ENCODE assay signal across 8 cellular contexts in the genomic region with DNA sequence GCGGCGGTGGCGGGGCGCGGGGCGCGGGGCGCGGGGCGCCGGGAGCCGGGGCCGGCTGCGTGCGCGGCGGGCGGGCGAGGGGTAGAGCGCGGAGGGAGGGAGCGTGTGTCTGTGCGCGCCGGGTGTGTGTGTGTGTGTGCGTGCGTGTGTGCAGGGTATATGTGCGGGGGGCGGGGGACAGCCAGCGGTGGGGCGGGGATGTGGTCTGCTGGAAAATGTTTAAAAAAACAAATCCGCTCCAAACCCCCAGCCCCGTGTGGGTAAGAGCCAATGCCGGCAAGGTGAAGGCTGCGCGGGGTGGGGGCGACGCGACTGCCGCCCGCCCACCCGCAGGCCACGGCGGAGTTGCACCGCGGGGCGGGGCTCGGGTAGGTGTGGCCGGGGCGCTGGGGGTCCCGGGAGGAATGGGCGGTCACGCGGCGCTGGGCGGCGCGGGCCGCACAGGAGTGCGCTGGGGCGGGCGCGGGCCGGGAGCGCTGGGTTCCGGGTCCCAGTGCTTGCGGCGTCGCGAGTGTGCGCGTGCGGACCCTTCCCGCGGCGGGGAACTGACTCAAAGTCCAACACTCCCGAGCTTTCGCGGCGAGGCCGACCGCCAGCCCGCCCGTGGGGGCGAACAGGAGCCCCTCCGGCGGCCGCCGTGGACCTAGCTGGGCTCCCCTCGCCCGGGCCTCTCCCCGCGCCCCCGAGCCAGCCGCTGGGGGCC. TPM values are rescaled to one million over a fixed set of nuclear protein-coding genes. Genes with fewer than 3 reads are reported as not detected.
DNase-seq lines count a peak whose midpoint lies in the region; ATAC-seq and TF ChIP-seq lines count a peak whose summit lies in the region.

A gene (minus strand): TSS at position 132 of the 703 bp plus-strand sequence. CDS start 167 bp downstream, outside the sequence.

- no peak within 1 kb of the TSS for H2BK12ac ChIP-seq in trophoblast cell (ENCODE audit: low read length)

- H3K4ac ChIP-seq in trophoblast cell (ENCODE audit: low read depth, low read length) = no peak within 1 kb of the TSS

- intact Hi-C loops in CD4-positive, alpha-beta T cell (cut with DNase I, micrococcal nuclease) = no loop called here
- intact Hi-C loops in left cardiac atrium (cut with DNase I) = no loop called here
- intact Hi-C loops in activated T-helper 2 cell treated with anti-CD3 and anti-CD28 coated beads, Interferon-gamma antibody, Interleukin-2, Interleukin-4, amounts not matched to agents 10 μg/mL and 5 μg/mL and 100 μg/mL, durations not matched to agents 14 hours and 24 hours and 36 hours (cut with micrococcal nuclease) = no loop called here

- CTCF ChIA-PET in CD4-positive, alpha-beta T cell (lab: Charles Lee) = interaction anchor here (1.2 kb wide), 1 partner anchor 15 kb away, joined by 3 read pairs; no protein-coding TSS in a partner anchor

- H3K23ac ChIP-seq in trophoblast cell (ENCODE audit: low read length) = no peak within 1 kb of the TSS

- no peak for DNase-seq in CD4-positive, alpha-beta T cell
- DNase-seq in left cardiac atrium (peak; percentile 64), trophoblast cell (peak in 1 of 2 donors; percentile 26), NCI-H510A treated with DMSO at 0.1 percent for 48 hours (lab: John Stamatoyannopoulos, UW) (no peak)
- DNase-seq in stimulated activated CD8-positive, alpha-beta memory T cell treated with anti-CD3 and anti-CD28 coated beads, Interleukin-4, amount 100 ng/mL, for 48 hours = no peak
- DNase-seq in activated effector memory CD4-positive, alpha-beta T cell treated with anti-CD3 and anti-CD28 coated beads, Interleukin-2, amount 50 U/mL, for 16 hours = no peak
- DNase-seq in activated T-helper 2 cell treated with anti-CD3 and anti-CD28 coated beads, Interferon-gamma antibody, Interleukin-2, Interleukin-4, amounts not matched to agents 10 μg/mL and 5 μg/mL and 100 μg/mL, durations not matched to agents 14 hours and 24 hours and 36 hours (ENCODE audit: low spot score) = no peak

- H3K79me2 ChIP-seq in trophoblast cell (ENCODE audit: control insufficient read depth, insufficient read depth, low read length, poor library complexity) = peaks cover 2% of the 10 kb centered on the region

- peaks cover 57% of the 10 kb centered on the region for H3K27me3 Mint-ChIP-seq in CD4-positive, alpha-beta T cell
- H3K27me3 Mint-ChIP-seq in activated naive CD8-positive, alpha-beta T cell = peaks cover 7% of the 10 kb centered on the region
- peaks cover 59% of the 10 kb centered on the region for H3K27me3 Mint-ChIP-seq in activated T-helper 2 cell treated with anti-CD3 and anti-CD28 coated beads, Interferon-gamma antibody, Interleukin-2, Interleukin-4, amounts not matched to agents 10 μg/mL and 5 μg/mL and 100 μg/mL, durations not matched to agents 14 hours and 24 hours and 36 hours (ENCODE audit: low read depth)

- H3K4me2 ChIP-seq in trophoblast cell (ENCODE audit: low read length) = peak within 1 kb of the TSS; percentile 62

- no peak within 1 kb of the TSS for H2AFZ ChIP-seq in trophoblast cell (ENCODE audit: insufficient read depth, low read length, poor library complexity)

- H2BK120ac ChIP-seq in trophoblast cell (ENCODE audit: insufficient read depth, low read length, poor library complexity) = no peak within 1 kb of the TSS

- no peak within 1 kb of the TSS for H3K27ac ChIP-seq in CD4-positive, alpha-beta T cell (ENCODE audit: low read depth, low read length)
- no peak within 1 kb of the TSS for H3K27ac ChIP-seq in trophoblast cell (ENCODE audit: low read depth, low read length)

- TF ChIP-seq CTCF in CD4-positive, alpha-beta T cell (IDR thresholded peaks at IDR 0.05) = no peak

- H3K9me3 ChIP-seq in CD4-positive, alpha-beta T cell (ENCODE audit: control insufficient read depth, low read length) = no peaks in the 10 kb centered on the region
- H3K9me3 ChIP-seq in trophoblast cell (ENCODE audit: insufficient read depth, low read depth, low read length) = peaks cover 2% of the 10 kb centered on the region

- H3K4me1 Mint-ChIP-seq in CD4-positive, alpha-beta T cell (ENCODE audit: low read depth) = peaks cover 6% of the 10 kb centered on the region
- peaks cover 8% of the 10 kb centered on the region for H3K4me1 Mint-ChIP-seq in activated naive CD8-positive, alpha-beta T cell (ENCODE audit: low read depth)
- no peaks in the 10 kb centered on the region for H3K4me1 Mint-ChIP-seq in activated T-helper 2 cell treated with anti-CD3 and anti-CD28 coated beads, Interferon-gamma antibody, Interleukin-2, Interleukin-4, amounts not matched to agents 10 μg/mL and 5 μg/mL and 100 μg/mL, durations not matched to agents 14 hours and 24 hours and 36 hours (ENCODE audit: low read depth)

- H3K79me1 ChIP-seq in trophoblast cell (ENCODE audit: low read length) = peaks cover 2% of the 10 kb centered on the region

- H3K14ac ChIP-seq in trophoblast cell (ENCODE audit: low read length) = no peak within 1 kb of the TSS

- no peaks in the 10 kb centered on the region for H3K9me3 Mint-ChIP-seq in CD4-positive, alpha-beta T cell
- H3K9me3 Mint-ChIP-seq in activated naive CD8-positive, alpha-beta T cell (ENCODE audit: low read depth) = no peaks in the 10 kb centered on the region
- no peaks in the 10 kb centered on the region for H3K9me3 Mint-ChIP-seq in activated T-helper 2 cell treated with anti-CD3 and anti-CD28 coated beads, Interferon-gamma antibody, Interleukin-2, Interleukin-4, amounts not matched to agents 10 μg/mL and 5 μg/mL and 100 μg/mL, durations not matched to agents 14 hours and 24 hours and 36 hours

- POLR2A ChIA-PET in CD4-positive, alpha-beta T cell (lab: Charles Lee) = no interaction called here

- no peak within 1 kb of the TSS for H4K8ac ChIP-seq in trophoblast cell (ENCODE audit: low read depth, low read length)

- no peaks in the 10 kb centered on the region for H3K36me3 Mint-ChIP-seq in CD4-positive, alpha-beta T cell (ENCODE audit: low read depth)
- H3K36me3 Mint-ChIP-seq in activated naive CD8-positive, alpha-beta T cell = no peaks in the 10 kb centered on the region
- H3K36me3 Mint-ChIP-seq in activated T-helper 2 cell treated with anti-CD3 and anti-CD28 coated beads, Interferon-gamma antibody, Interleukin-2, Interleukin-4, amounts not matched to agents 10 μg/mL and 5 μg/mL and 100 μg/mL, durations not matched to agents 14 hours and 24 hours and 36 hours (ENCODE audit: low read depth) = no peaks in the 10 kb centered on the region

- no peak within 1 kb of the TSS for H3K4me3 Mint-ChIP-seq in CD4-positive, alpha-beta T cell
- H3K4me3 Mint-ChIP-seq in activated naive CD8-positive, alpha-beta T cell = peak within 1 kb of the TSS; percentile 72
- H3K4me3 Mint-ChIP-seq in activated T-helper 2 cell treated with anti-CD3 and anti-CD28 coated beads, Interferon-gamma antibody, Interleukin-2, Interleukin-4, amounts not matched to agents 10 μg/mL and 5 μg/mL and 100 μg/mL, durations not matched to agents 14 hours and 24 hours and 36 hours (ENCODE audit: low read depth) = no peak within 1 kb of the TSS

- no peak within 1 kb of the TSS for H3K27ac Mint-ChIP-seq in CD4-positive, alpha-beta T cell
- H3K27ac Mint-ChIP-seq in activated naive CD8-positive, alpha-beta T cell = no peak within 1 kb of the TSS
- no peak within 1 kb of the TSS for H3K27ac Mint-ChIP-seq in activated T-helper 2 cell treated with anti-CD3 and anti-CD28 coated beads, Interferon-gamma antibody, Interleukin-2, Interleukin-4, amounts not matched to agents 10 μg/mL and 5 μg/mL and 100 μg/mL, durations not matched to agents 14 hours and 24 hours and 36 hours

- no peak within 1 kb of the TSS for H4K12ac ChIP-seq in trophoblast cell (ENCODE audit: low read depth, low read length)

- no peak within 1 kb of the TSS for H3K4me3 ChIP-seq in trophoblast cell (ENCODE audit: low read depth, low read length)

- H3K4me1 ChIP-seq in trophoblast cell (ENCODE audit: control insufficient read depth in 1 of 2, insufficient read depth in 2 of 2, low read length in 2 of 2) = peaks cover 18 to 26% of the 10 kb centered on the region in 2 experiments

- H3K27me3 ChIP-seq in CD4-positive, alpha-beta T cell (ENCODE audit: control insufficient read depth, insufficient read depth, low read length) = peaks cover 43% of the 10 kb centered on the region
- H3K27me3 ChIP-seq in trophoblast cell (ENCODE audit: insufficient read depth, low read length) = peaks cover 33% of the 10 kb centered on the region

- peak within 1 kb of the TSS; percentile 39 for H2AK5ac ChIP-seq in trophoblast cell (ENCODE audit: low read length)

- no CpG with 5 or more reads among the region's 95 CpGs for WGBS in trophoblast cell (ENCODE audit: extremely low coverage, insufficient coverage, insufficient read length)

- no peak within 1 kb of the TSS for H3K18ac ChIP-seq in trophoblast cell (ENCODE audit: low read length)

- H3K9ac ChIP-seq in trophoblast cell (ENCODE audit: low read length) = no peak within 1 kb of the TSS

- H3K36me3 ChIP-seq in trophoblast cell (ENCODE audit: control insufficient read depth in 1 of 2, insufficient read depth in 2 of 2, low read length in 2 of 2) = no peaks in the 10 kb centered on the region

- ATAC-seq in CD4-positive, alpha-beta T cell (ENCODE audit: poor library complexity) = peak; percentile 60
- peak; percentile 45 to 48 for ATAC-seq in left cardiac atrium

- H4K91ac ChIP-seq in trophoblast cell (ENCODE audit: low read depth, low read length) = no peak within 1 kb of the TSS

- H2BK5ac ChIP-seq in trophoblast cell (ENCODE audit: low read depth, low read length, poor library complexity) = no peak within 1 kb of the TSS

RNA-seq across cellular contexts. Expression of the gene that starts here (rescaled TPM):
- total RNA-seq in CD4-positive, alpha-beta T cell = not detected
- 10 to 100 TPM; 45.7 to 70.8 TPM for total RNA-seq in left cardiac atrium
- 5.7 and 6.8 TPM in 2 replicates for polyA plus RNA-seq in trophoblast cell (2013)
- not detected in 2 replicates for total RNA-seq in activated T-helper 2 cell treated with anti-CD3 and anti-CD28 coated beads, Interferon-gamma antibody, Interleukin-2, Interleukin-4, amounts not matched to agents 10 μg/mL and 5 μg/mL and 100 μg/mL, durations not matched to agents 14 hours and 24 hours and 36 hours

Comparison
In these comparisons a context has a peak if more than half of its experiments do, and no peak if none do; other contexts are left out.
1. RNA of the gene that starts here (total RNA-seq): 45.7 to 70.8 TPM in left cardiac atrium; not detected in CD4-positive, alpha-beta T cell and not detected in activated T-helper 2 cell treated with anti-CD3 and anti-CD28 coated beads, Interferon-gamma antibody, Interleukin-2, Interleukin-4, amounts not matched to agents 10 μg/mL and 5 μg/mL and 100 μg/mL, durations not matched to agents 14 hours and 24 hours and 36 hours; every median in the first group is over 10 times any median in the second.
2. Peak in ATAC-seq in CD4-positive, alpha-beta T cell; RNA of the gene not detected or under 1 TPM.